1 cellular context compared by ENCODE assay signal in the genomic region with DNA sequence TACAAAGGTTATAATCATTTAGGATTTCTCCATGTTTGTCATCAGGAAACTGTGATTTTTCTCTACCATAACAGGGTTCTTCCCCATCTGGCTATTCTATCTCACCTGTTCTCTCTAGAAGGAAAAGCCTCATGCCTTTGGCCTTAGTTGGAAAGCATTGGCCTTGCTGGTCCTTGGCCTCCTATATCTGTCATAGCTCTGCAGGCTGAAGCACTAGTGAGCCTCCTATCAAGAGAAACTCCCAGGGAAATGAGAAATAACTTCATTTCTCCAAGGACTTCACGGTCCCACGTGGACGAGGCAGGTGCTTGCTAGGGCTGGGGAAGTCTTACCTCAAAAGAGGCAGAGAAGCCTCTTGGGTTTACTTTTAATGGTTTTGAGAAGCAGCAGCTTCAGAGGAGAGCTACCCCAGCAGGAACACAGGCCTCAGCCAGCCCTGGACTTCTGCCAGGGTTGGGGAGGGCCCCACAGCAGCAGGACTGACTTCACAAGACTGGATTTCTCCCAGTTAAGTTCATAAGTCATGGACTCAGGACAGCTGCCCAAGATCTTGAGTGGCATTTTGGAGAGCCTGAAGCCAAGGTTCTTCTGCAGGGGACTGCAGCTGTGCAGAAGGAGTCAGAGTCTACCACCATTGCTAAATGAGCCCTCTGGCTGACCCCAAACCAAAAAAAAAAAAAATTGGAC.
TF ChIP-seq lines count a peak whose summit lies in the region.

No MANE protein-coding gene starts in this region.

TF ChIP-seq in liver, 16 proteins besides CTCF, POLR2A, EP300 and RAD21 (continued from another document):
- TF ChIP-seq RXRA (IDR thresholded peaks at IDR 0.05) (peak; percentile 52 to 53), TAF1 (conservative IDR thresholded peaks at IDR 0.05) (no peak), EGR1 (IDR thresholded peaks at IDR 0.05; ENCODE audit: low read depth in 2 of 2) (no peak), YY1 (IDR thresholded peaks at IDR 0.05) (no peak), HNF4A (conservative IDR thresholded peaks at IDR 0.05) (peak; percentile 31 to 43), FOXA1 (IDR thresholded peaks at IDR 0.05) (no peak), GABPA (IDR thresholded peaks at IDR 0.05 in 1 of 2, conservative IDR thresholded peaks at IDR 0.05 in 1 of 2) (no peak), NR2F2 (IDR thresholded peaks at IDR 0.05) (peak; percentile 68), FOXA2 (IDR thresholded peaks at IDR 0.05) (no peak)
- TF ChIP-seq, protein P1, sequence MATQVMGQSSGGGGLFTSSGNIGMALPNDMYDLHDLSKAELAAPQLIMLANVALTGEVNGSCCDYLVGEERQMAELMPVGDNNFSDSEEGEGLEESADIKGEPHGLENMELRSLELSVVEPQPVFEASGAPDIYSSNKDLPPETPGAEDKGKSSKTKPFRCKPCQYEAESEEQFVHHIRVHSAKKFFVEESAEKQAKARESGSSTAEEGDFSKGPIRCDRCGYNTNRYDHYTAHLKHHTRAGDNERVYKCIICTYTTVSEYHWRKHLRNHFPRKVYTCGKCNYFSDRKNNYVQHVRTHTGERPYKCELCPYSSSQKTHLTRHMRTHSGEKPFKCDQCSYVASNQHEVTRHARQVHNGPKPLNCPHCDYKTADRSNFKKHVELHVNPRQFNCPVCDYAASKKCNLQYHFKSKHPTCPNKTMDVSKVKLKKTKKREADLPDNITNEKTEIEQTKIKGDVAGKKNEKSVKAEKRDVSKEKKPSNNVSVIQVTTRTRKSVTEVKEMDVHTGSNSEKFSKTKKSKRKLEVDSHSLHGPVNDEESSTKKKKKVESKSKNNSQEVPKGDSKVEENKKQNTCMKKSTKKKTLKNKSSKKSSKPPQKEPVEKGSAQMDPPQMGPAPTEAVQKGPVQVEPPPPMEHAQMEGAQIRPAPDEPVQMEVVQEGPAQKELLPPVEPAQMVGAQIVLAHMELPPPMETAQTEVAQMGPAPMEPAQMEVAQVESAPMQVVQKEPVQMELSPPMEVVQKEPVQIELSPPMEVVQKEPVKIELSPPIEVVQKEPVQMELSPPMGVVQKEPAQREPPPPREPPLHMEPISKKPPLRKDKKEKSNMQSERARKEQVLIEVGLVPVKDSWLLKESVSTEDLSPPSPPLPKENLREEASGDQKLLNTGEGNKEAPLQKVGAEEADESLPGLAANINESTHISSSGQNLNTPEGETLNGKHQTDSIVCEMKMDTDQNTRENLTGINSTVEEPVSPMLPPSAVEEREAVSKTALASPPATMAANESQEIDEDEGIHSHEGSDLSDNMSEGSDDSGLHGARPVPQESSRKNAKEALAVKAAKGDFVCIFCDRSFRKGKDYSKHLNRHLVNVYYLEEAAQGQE (IDR thresholded peaks at IDR 0.05) = no peak
- TF ChIP-seq, protein P2, sequence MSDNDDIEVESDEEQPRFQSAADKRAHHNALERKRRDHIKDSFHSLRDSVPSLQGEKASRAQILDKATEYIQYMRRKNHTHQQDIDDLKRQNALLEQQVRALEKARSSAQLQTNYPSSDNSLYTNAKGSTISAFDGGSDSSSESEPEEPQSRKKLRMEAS (IDR thresholded peaks at IDR 0.05) = no peak
- TF ChIP-seq, protein P3, sequence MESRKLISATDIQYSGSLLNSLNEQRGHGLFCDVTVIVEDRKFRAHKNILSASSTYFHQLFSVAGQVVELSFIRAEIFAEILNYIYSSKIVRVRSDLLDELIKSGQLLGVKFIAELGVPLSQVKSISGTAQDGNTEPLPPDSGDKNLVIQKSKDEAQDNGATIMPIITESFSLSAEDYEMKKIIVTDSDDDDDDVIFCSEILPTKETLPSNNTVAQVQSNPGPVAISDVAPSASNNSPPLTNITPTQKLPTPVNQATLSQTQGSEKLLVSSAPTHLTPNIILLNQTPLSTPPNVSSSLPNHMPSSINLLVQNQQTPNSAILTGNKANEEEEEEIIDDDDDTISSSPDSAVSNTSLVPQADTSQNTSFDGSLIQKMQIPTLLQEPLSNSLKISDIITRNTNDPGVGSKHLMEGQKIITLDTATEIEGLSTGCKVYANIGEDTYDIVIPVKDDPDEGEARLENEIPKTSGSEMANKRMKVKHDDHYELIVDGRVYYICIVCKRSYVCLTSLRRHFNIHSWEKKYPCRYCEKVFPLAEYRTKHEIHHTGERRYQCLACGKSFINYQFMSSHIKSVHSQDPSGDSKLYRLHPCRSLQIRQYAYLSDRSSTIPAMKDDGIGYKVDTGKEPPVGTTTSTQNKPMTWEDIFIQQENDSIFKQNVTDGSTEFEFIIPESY (IDR thresholded peaks at IDR 0.05) = no peak
TF ChIP-seq in liver: peak in this region for 4.
